ENCODE assay signal across 8 cellular contexts in the genomic region with DNA sequence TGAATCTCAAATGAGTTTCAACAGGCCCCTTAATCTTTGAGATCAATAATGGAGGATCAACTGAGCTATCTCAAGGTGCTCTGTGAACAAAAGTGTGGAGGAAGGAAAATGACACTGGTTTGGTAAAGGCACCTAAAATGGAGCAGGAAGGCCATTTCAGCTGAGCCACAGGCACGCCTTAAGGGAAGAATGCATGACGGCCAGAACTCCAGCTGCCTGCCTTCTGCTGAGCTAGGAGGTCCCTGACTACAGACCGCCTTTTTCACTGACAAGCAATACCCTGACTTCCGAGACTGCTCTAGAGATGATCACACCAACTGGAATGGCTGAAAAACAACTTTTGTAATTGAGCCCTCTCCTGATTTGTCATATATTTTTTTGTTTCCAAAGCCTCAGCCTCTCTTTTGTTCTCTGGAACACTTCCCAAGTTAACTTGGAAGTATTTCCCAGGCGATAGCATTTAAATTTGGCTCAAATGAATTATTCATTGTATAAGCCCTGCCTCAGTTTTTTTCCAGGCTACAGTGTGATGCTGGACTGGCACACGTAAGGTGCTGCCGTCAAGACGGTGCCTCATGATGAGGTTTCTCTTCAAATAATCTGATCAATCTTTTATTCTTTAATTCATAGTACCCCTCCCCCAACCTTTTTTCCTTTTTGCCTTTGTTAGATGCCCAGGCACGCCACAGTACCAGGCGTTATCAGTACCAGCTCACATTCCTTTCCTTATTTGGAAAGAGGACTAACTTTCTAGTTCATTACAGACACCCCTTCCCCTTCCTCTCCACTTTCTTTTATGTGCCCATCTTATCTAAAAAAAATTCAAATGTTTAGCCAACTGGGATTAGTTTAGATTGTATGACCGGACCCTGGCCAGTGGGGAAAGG.
A peak's percentile ranks its signal among the peaks of the same experiment; 100 is the strongest.
DNase-seq lines count a peak whose midpoint lies in the region; ATAC-seq, FAIRE-seq and TF ChIP-seq lines count a peak whose summit lies in the region.
"Not testable (repeated sequence)": the region's sequence is repeated elsewhere in the genome, so short reads cannot be mapped to it uniquely, and the experiment has no call there.

No MANE protein-coding gene starts in this region.

- H3K9me3 ChIP-seq in gastroesophageal sphincter; small intestine (ENCODE audit: control insufficient read depth, low read depth): not testable (repeated sequence)

- TF ChIP-seq EP300 in gastroesophageal sphincter (IDR thresholded peaks at IDR 0.05), result not testable (repeated sequence)

- intact Hi-C loops in activated CD4-positive, alpha-beta T cell treated with anti-CD3 and anti-CD28 coated beads, Interleukin-2, amount 10 ng/mL, durations not matched to agents 24 days and 14 days (cut with micrococcal nuclease), result not testable (repeated sequence)

- not testable (repeated sequence) for H3K4me1 Mint-ChIP-seq in HFFc6 (ENCODE audit: low read depth); activated CD4-positive, alpha-beta T cell treated with anti-CD3 and anti-CD28 coated beads, Interleukin-2, amount 10 ng/mL, durations not matched to agents 24 days and 14 days; nephron progenitor cell

- H3K36me3 Mint-ChIP-seq in HFFc6 (ENCODE audit: low read depth); activated CD4-positive, alpha-beta T cell treated with anti-CD3 and anti-CD28 coated beads, Interleukin-2, amount 10 ng/mL, durations not matched to agents 24 days and 14 days (ENCODE audit: low read depth); nephron progenitor cell (ENCODE audit: low read depth): not testable (repeated sequence)

- H3K4me3 ChIP-seq in coronary artery; gastroesophageal sphincter; small intestine (ENCODE audit: low read depth in 1 of 2, low read length in 2 of 2): not testable (repeated sequence)

- not testable (repeated sequence) for H3K4me1 ChIP-seq in gastroesophageal sphincter; small intestine (ENCODE audit: control insufficient read depth in 2 of 2, insufficient read depth in 1 of 2, low read depth in 1 of 2, low read length in 1 of 2)

- peak; percentile 90 for ATAC-seq in gastroesophageal sphincter

- not testable (repeated sequence) for H3K36me3 ChIP-seq in gastroesophageal sphincter; small intestine (ENCODE audit: control insufficient read depth in 2 of 2, insufficient read depth in 2 of 2, low read length in 2 of 2)

- H3K27ac Mint-ChIP-seq in HFFc6; activated CD4-positive, alpha-beta T cell treated with anti-CD3 and anti-CD28 coated beads, Interleukin-2, amount 10 ng/mL, durations not matched to agents 24 days and 14 days: not testable (repeated sequence)
- peak overlapping the region; percentile 36 for H3K27ac Mint-ChIP-seq in nephron progenitor cell

- WGBS in gastroesophageal sphincter (ENCODE audit: low coverage in 1 of 2), 2 donors, result 17% methylated on average over 1 of the region's 11 CpGs; no CpG with 5 or more reads in 1 of the 2 donors
- 14 to 38% (median 37%) methylated on average over 2 of the region's 11 CpGs for WGBS in small intestine, 3 donors

- peak overlapping the region; percentile 57 to 82 for H3K27ac ChIP-seq in coronary artery
- H3K27ac ChIP-seq in gastroesophageal sphincter, result peak overlapping the region in 3 of 4 donors; percentile 45 to 66 (median 55)
- H3K27ac ChIP-seq in small intestine (ENCODE audit: low read depth in 1 of 2, low read length in 1 of 2), result peak overlapping the region; percentile 15 to 72

- TF ChIP-seq POLR2A in gastroesophageal sphincter (IDR thresholded peaks at IDR 0.05), result not testable (repeated sequence)

- H3K4me3 Mint-ChIP-seq in HFFc6; activated CD4-positive, alpha-beta T cell treated with anti-CD3 and anti-CD28 coated beads, Interleukin-2, amount 10 ng/mL, durations not matched to agents 24 days and 14 days; nephron progenitor cell: not testable (repeated sequence)

- not testable (repeated sequence) for H3K9me3 Mint-ChIP-seq in HFFc6; activated CD4-positive, alpha-beta T cell treated with anti-CD3 and anti-CD28 coated beads, Interleukin-2, amount 10 ng/mL, durations not matched to agents 24 days and 14 days; nephron progenitor cell

- H3K27me3 Mint-ChIP-seq in HFFc6 (ENCODE audit: insufficient read depth); activated CD4-positive, alpha-beta T cell treated with anti-CD3 and anti-CD28 coated beads, Interleukin-2, amount 10 ng/mL, durations not matched to agents 24 days and 14 days; nephron progenitor cell (ENCODE audit: low read depth, poor library complexity): not testable (repeated sequence)

- H3K27me3 ChIP-seq in gastroesophageal sphincter; small intestine (ENCODE audit: control insufficient read depth in 2 of 2, insufficient read depth in 2 of 2, low read length in 2 of 2): not testable (repeated sequence)

- not testable (repeated sequence) for FAIRE-seq in small intestine (lab: Jason Lieb, UNC)

- DNase-seq in A172 (ENCODE audit: low spot score), result peak; percentile 20
- DNase-seq in HFFc6, result peak; percentile 31
- peak; percentile 50 for DNase-seq in activated CD4-positive, alpha-beta T cell treated with anti-CD3 and anti-CD28 coated beads, Interleukin-2, amount 10 ng/mL, durations not matched to agents 24 days and 14 days
- DNase-seq in coronary artery (ENCODE audit: low spot score), result peak; percentile 75
- DNase-seq in kidney tubule cell (ENCODE audit: low spot score), result peak; percentile 53
- not testable (repeated sequence) for DNase-seq in nephron progenitor cell
- peak; percentile 32 for DNase-seq in small intestine

- not testable (repeated sequence) for TF ChIP-seq CTCF in HFFc6 (IDR thresholded peaks at IDR 0.05); coronary artery (IDR thresholded peaks at IDR 0.05); gastroesophageal sphincter (IDR thresholded peaks at IDR 0.05); nephron progenitor cell (IDR thresholded peaks at IDR 0.05)
